In the genomic region with DNA sequence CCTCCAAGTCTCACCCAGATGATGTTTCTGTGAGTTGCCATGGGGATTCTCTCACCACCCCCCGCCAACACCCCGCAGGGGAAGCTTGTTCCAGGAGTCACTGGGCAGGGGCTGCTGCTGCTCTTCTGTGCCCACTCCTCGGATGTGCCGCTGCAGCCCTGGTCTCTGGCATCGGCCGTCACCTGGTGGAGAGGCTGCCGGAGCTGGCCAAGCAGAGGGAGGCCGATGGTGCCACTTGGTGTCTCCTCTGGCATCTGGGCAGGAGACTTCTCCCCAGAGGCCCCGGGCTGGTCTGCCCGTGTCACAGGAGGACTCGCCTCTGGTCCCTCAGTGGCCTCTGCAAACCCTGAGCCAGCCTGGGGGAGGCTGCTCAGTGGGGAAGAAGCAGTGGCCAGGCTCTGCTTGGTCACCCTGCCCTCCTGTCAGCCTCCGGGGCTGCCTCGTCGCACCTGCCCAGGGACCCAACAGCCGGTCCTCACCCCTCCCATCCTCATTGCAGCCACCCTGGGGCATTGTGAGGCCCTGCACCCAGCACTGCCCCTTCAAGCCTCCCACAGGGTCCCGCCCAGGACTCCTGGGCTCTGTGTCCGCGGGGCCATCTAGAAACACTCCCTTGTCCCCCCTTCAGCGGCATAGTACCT, we compare ENCODE assay signal across 11 cellular contexts. TPM values are rescaled to one million over a fixed set of nuclear protein-coding genes. Genes with fewer than 3 reads are reported as not detected.
DNase-seq lines count a peak whose midpoint lies in the region; ATAC-seq and TF ChIP-seq lines count a peak whose summit lies in the region.
"Had no signal": no experiment of that assay in that cellular context is flagged by ENCODE, and none has a peak within 500 bp of the region (broad histone marks: within the 10 kb centered on the region; RNA-seq: fewer than 3 reads in every experiment).

No MANE protein-coding gene starts in this region.

- ATAC-seq in left ventricle myocardium superior (no peak), Right ventricle myocardium superior (ENCODE audit: poor library complexity) (no peak), upper lobe of right lung (no peak)

- TF ChIP-seq CTCF in OCI-LY7 (conservative IDR thresholded peaks at IDR 0.05; ENCODE audit: low read length) (no peak), esophagus squamous epithelium (IDR thresholded peaks at IDR 0.05) (no peak), upper lobe of right lung (IDR thresholded peaks at IDR 0.05) (no peak)

- BruUV-seq in OCI-LY7 (replicated peaks; lab: Mats Ljungman, UMichigan), result no TSS peak

- H4K20me1 ChIP-seq in OCI-LY7 (ENCODE audit: insufficient read depth, low read length), result no peaks in the 10 kb centered on the region

- H3K9me3 ChIP-seq in OCI-LY7 (ENCODE audit: low read length) (no peaks in the 10 kb centered on the region), esophagus squamous epithelium (no peaks in the 10 kb centered on the region), upper lobe of right lung (no peaks in the 10 kb centered on the region)
- H3K9me3 ChIP-seq: SK-N-SH had no signal

- peaks cover 48% of the 10 kb centered on the region for H3K79me2 ChIP-seq in OCI-LY7 (ENCODE audit: insufficient read depth, low read depth, low read length)

- peak overlapping the region; percentile 99 for H3K27ac ChIP-seq in OCI-LY7 (ENCODE audit: low read depth, low read length, poor library complexity, severe bottlenecking)
- H3K27ac ChIP-seq in esophagus squamous epithelium, result peak overlapping the region in 3 of 4 donors; percentile 39 to 84 (median 73)
- H3K27ac ChIP-seq in upper lobe of right lung, result peak overlapping the region; percentile 66
- H3K27ac ChIP-seq: cardiac muscle cell had no signal

- DNase-seq in left ventricle myocardium superior (peak; percentile 22), Right ventricle myocardium superior (no peak), OCI-LY7 (ENCODE audit: low spot score) (peak; percentile 41), esophagus squamous epithelium (lab: John Stamatoyannopoulos, UW) (no peak), upper lobe of right lung (no peak), SK-N-DZ (ENCODE audit: low spot score) (no peak), NCI-H2029 treated with DMSO at 0.1 percent for 48 hours (lab: John Stamatoyannopoulos, UW) (no peak), NCI-H226 (no peak)
- DNase-seq: foreskin melanocyte had no signal

- H3K4me3 ChIP-seq in OCI-LY7 (ENCODE audit: low read depth, low read length, poor library complexity, severe bottlenecking) (peak overlapping the region; percentile 71), esophagus squamous epithelium (peak overlapping the region in 1 of 4 donors; percentile 48), upper lobe of right lung (no peak overlapping the region)
- H3K4me3 ChIP-seq: cardiac muscle cell had no signal

- TF ChIP-seq POLR2A in esophagus squamous epithelium (IDR thresholded peaks at IDR 0.05), result peak in 1 of 4 donors; percentile 38

- CTCF ChIA-PET in OCI-LY7 (lab: Charles Lee; ENCODE audit: unreplicated experiment), result interaction anchor here (0.9 to 1.1 kb wide), 2 partner anchors 79 to 90 kb away, joined by 3 to 5 read pairs; no protein-coding TSS in a partner anchor

- H3K27me3 ChIP-seq in esophagus squamous epithelium (peaks cover 0 to 62% (median 2%) of the 10 kb centered on the region in 4 donors), upper lobe of right lung (no peaks in the 10 kb centered on the region)

- 0 out of 2 replicates have a peak overlapping the region, but pooled peaks have one; percentile 2 for H2AFZ ChIP-seq in OCI-LY7 (ENCODE audit: low read length)

- no peaks in the 10 kb centered on the region for H3K9me2 ChIP-seq in OCI-LY7 (ENCODE audit: insufficient read depth, low read length)
- H3K9me2 ChIP-seq: SK-N-SH had no signal

- peaks cover 74% of the 10 kb centered on the region for H3K4me1 ChIP-seq in OCI-LY7 (ENCODE audit: insufficient read depth, low read length, poor library complexity, severe bottlenecking)
- H3K4me1 ChIP-seq in esophagus squamous epithelium, result peaks cover 9 to 49% (median 19%) of the 10 kb centered on the region in 3 donors
- H3K4me1 ChIP-seq in upper lobe of right lung, result peaks cover 24% of the 10 kb centered on the region

- no peaks in the 10 kb centered on the region for H3K36me3 ChIP-seq in OCI-LY7 (ENCODE audit: insufficient read depth, low read length)
- H3K36me3 ChIP-seq in esophagus squamous epithelium, result no peaks in the 10 kb centered on the region
- no peaks in the 10 kb centered on the region for H3K36me3 ChIP-seq in upper lobe of right lung
- H3K36me3 ChIP-seq: cardiac muscle cell had no signal

- H3K4me2 ChIP-seq in OCI-LY7 (ENCODE audit: low read length), result peak overlapping the region; percentile 97
- H3K4me2 ChIP-seq: SK-N-SH had no signal

- POLR2A ChIA-PET in OCI-LY7 (lab: Charles Lee), result interaction anchor here (0.6 to 3.5 kb wide), 7 partner anchors 8 to 154 kb away, joined by 3 to 12 read pairs (median 5); no protein-coding TSS in a partner anchor

- WGBS in esophagus squamous epithelium, 2 donors, result 89 to 100% methylated on average over 1 to 4 of the region's 19 CpGs

- intact Hi-C loops in left ventricle myocardium superior (cut with micrococcal nuclease) (loop anchor here (10.0 kb wide), 1 partner anchor 78 kb away; no protein-coding TSS in a partner anchor), Right ventricle myocardium superior (cut with DNase I) (no loop called here), OCI-LY7 (cut with micrococcal nuclease; ENCODE audit: unreplicated experiment) (loop anchor here (1.0 to 5.0 kb wide), 2 partner anchors 11 to 625 kb away; no protein-coding TSS in a partner anchor), esophagus squamous epithelium (cut with DNase I) (no loop called here), upper lobe of right lung (cut with DNase I) (no loop called here)

RNA-seq across cellular contexts. Expression of gene ADORA2A, which starts 0.4 kb away (rescaled TPM):
- 4.1 TPM for total RNA-seq in left ventricle myocardium superior
- total RNA-seq in Right ventricle myocardium superior, result 4.1 TPM
- total RNA-seq in OCI-LY7 (2014; rRNA removed; shearing (Covaris generic)), result 31.2 and 35.7 TPM in 2 replicates
- 29.5 and 35.0 TPM in 2 replicates for total RNA-seq in OCI-LY7 (2022)
- 1 to 10 TPM; 1.0 to 4.0 (median 2.4) TPM for total RNA-seq in esophagus squamous epithelium
- 17.2 TPM for total RNA-seq in upper lobe of right lung
- polyA plus RNA-seq in SK-N-DZ (2014; cell fraction: cytosol; rRNA removed), result 8.7 and 11.8 TPM in 2 replicates
- 4.8 and 7.8 TPM in 2 replicates for polyA plus RNA-seq in SK-N-DZ (2014; cell fraction: nucleus; rRNA removed)

Comparison
In these comparisons a context has a peak if more than half of its experiments do, and no peak if none do; other contexts are left out.
1. DNase-seq: peak in left ventricle myocardium superior (single experiment) and OCI-LY7 (single experiment); none in Right ventricle myocardium superior (single experiment), esophagus squamous epithelium (single experiment), upper lobe of right lung (single experiment), SK-N-DZ (single experiment), NCI-H2029 treated with DMSO at 0.1 percent for 48 hours (single experiment) and NCI-H226 (single experiment).
2. intact Hi-C loops: an anchor here in left ventricle myocardium superior (10.0 kb wide) and OCI-LY7 (1.0 to 5.0 kb wide); none called in Right ventricle myocardium superior, esophagus squamous epithelium and upper lobe of right lung.
3. Peak in every context shown above with its lines, with median percentiles within 50 percentile points of each other: H3K27ac ChIP-seq.